In the genomic region with DNA sequence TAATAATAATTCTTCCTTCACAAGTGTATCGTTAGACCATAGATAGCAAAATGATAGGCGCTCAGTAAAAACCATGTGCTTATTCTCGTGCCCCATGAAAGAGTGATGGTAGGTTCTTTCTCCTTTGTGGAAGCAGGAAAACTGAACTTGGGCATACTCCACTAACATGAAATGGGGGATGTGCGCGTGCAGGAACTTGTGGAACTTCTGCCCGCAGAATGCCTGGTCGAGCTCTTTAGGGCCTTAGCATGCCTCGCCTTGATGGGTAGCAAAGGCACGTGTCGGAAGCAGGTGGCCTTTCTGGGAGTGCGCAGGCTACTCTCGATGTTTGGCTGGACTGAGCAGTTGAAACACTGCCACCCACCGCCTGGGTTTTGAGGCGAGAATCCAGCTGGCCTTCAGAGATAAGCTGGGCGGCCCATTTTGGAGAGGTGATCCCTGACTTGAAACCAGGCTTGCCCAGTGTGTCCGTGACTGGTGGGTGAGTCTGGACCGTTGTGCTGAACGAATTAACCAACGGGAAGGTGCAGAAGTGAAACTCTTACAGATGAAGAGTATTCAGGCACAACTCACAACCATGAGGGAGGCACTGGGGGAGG, we compare ENCODE assay signal across 8 cellular contexts. TPM values are rescaled to one million over a fixed set of nuclear protein-coding genes. Genes with fewer than 3 reads are reported as not detected.
DNase-seq lines count a peak whose midpoint lies in the region; ATAC-seq and FAIRE-seq lines count a peak whose summit lies in the region.

No MANE protein-coding gene starts in this region.

- ATAC-seq in GM21367 (IDR thresholded peaks at IDR 0.05; ENCODE audit: unreplicated experiment): peak; percentile 10
- no peak for ATAC-seq in central memory CD8-positive, alpha-beta T cell (replicated peaks; ENCODE audit: extremely low read depth, poor library complexity, severe bottlenecking)

- H3K4me1 Mint-ChIP-seq in T-helper 2 cell treated with Interferon-gamma antibody and Interleukin-4, amounts not matched to agents 5 μg/mL and 100 μg/mL, for 36 hours (ENCODE audit: low read depth): peaks cover 16% of the 10 kb centered on the region
- peaks cover 22% of the 10 kb centered on the region for H3K4me1 Mint-ChIP-seq in central memory CD8-positive, alpha-beta T cell

- H3K36me3 Mint-ChIP-seq in T-helper 2 cell treated with Interferon-gamma antibody and Interleukin-4, amounts not matched to agents 5 μg/mL and 100 μg/mL, for 36 hours (ENCODE audit: low read depth): peaks cover 3% of the 10 kb centered on the region
- H3K36me3 Mint-ChIP-seq in central memory CD8-positive, alpha-beta T cell (ENCODE audit: insufficient read depth): peaks cover 12% of the 10 kb centered on the region

- peak; percentile 32 for DNase-seq in CD1c-positive myeloid dendritic cell (ENCODE audit: extremely low spot score)
- peak; percentile 68 for DNase-seq in NAMALWA (ENCODE audit: low spot score)
- DNase-seq in T-helper 2 cell treated with Interferon-gamma antibody and Interleukin-4, amounts not matched to agents 5 μg/mL and 100 μg/mL, for 36 hours (ENCODE audit: low spot score): peak; percentile 9
- DNase-seq in central memory CD8-positive, alpha-beta T cell (ENCODE audit: low spot score in 2 of 2): no peak
- peak; percentile 59 for DNase-seq in islet precursor cell
- DNase-seq in small intestine: peak; percentile 58
- DNase-seq in dedifferentiated amniotic fluid mesenchymal stem cell (ENCODE audit: extremely low spot score): no peak

- no peaks in the 10 kb centered on the region for H3K9me3 ChIP-seq in small intestine (ENCODE audit: control insufficient read depth, low read depth)

- H3K4me1 ChIP-seq in small intestine (ENCODE audit: control insufficient read depth in 2 of 2, insufficient read depth in 1 of 2, low read depth in 1 of 2, low read length in 1 of 2): peaks cover 0 to 8% of the 10 kb centered on the region in 2 donors

- H3K27ac ChIP-seq in small intestine (ENCODE audit: low read depth in 1 of 2, low read length in 1 of 2): peak overlapping the region in 1 of 2 donors; percentile 88

- H3K36me3 ChIP-seq in small intestine (ENCODE audit: control insufficient read depth in 2 of 2, insufficient read depth in 2 of 2, low read length in 2 of 2): no peaks in the 10 kb centered on the region

- WGBS in small intestine, 3 donors: 12 to 18% (median 13%) methylated on average over 19 of the region's 19 CpGs

- no peaks in the 10 kb centered on the region for H3K27me3 ChIP-seq in small intestine (ENCODE audit: control insufficient read depth in 2 of 2, insufficient read depth in 2 of 2, low read length in 2 of 2)

- no peaks in the 10 kb centered on the region for H3K9me3 Mint-ChIP-seq in T-helper 2 cell treated with Interferon-gamma antibody and Interleukin-4, amounts not matched to agents 5 μg/mL and 100 μg/mL, for 36 hours
- H3K9me3 Mint-ChIP-seq in central memory CD8-positive, alpha-beta T cell: no peaks in the 10 kb centered on the region

- peak overlapping the region; percentile 85 for H3K27ac Mint-ChIP-seq in T-helper 2 cell treated with Interferon-gamma antibody and Interleukin-4, amounts not matched to agents 5 μg/mL and 100 μg/mL, for 36 hours
- H3K27ac Mint-ChIP-seq in central memory CD8-positive, alpha-beta T cell (ENCODE audit: low read depth): peak overlapping the region; percentile 92

- no peak for FAIRE-seq in small intestine (lab: Jason Lieb, UNC)

- H3K27me3 Mint-ChIP-seq in T-helper 2 cell treated with Interferon-gamma antibody and Interleukin-4, amounts not matched to agents 5 μg/mL and 100 μg/mL, for 36 hours (ENCODE audit: low read depth): no peaks in the 10 kb centered on the region
- H3K27me3 Mint-ChIP-seq in central memory CD8-positive, alpha-beta T cell: no peaks in the 10 kb centered on the region

- peak overlapping the region; percentile 87 for H3K4me3 Mint-ChIP-seq in T-helper 2 cell treated with Interferon-gamma antibody and Interleukin-4, amounts not matched to agents 5 μg/mL and 100 μg/mL, for 36 hours
- peak overlapping the region; percentile 86 for H3K4me3 Mint-ChIP-seq in central memory CD8-positive, alpha-beta T cell

- peak overlapping the region; percentile 65 to 81 for H3K4me3 ChIP-seq in small intestine (ENCODE audit: low read depth in 1 of 2, low read length in 2 of 2)

RNA-seq across cellular contexts. Expression of a gene that starts 0.8 kb away (rescaled TPM):
- polyA plus RNA-seq in small intestine: 10 to 100 TPM; 24.0 to 39.5 (median 33.3) TPM

RNA-seq across cellular contexts. Expression of a gene that starts 54.8 kb away (rescaled TPM):
- polyA plus RNA-seq in small intestine: 1 to 10 TPM; 3.8 to 8.0 (median 4.9) TPM

Comparison
In these comparisons a context has a peak if more than half of its experiments do, and no peak if none do; other contexts are left out.
1. DNase-seq: peak in CD1c-positive myeloid dendritic cell (single experiment), NAMALWA (single experiment), T-helper 2 cell treated with Interferon-gamma antibody and Interleukin-4, amounts not matched to agents 5 μg/mL and 100 μg/mL, for 36 hours (single experiment), islet precursor cell (single experiment) and small intestine (single experiment); none in central memory CD8-positive, alpha-beta T cell (0 of 2) and dedifferentiated amniotic fluid mesenchymal stem cell (single experiment).